Comparison of ENCODE assay signal across 8 cellular contexts in the genomic region with DNA sequence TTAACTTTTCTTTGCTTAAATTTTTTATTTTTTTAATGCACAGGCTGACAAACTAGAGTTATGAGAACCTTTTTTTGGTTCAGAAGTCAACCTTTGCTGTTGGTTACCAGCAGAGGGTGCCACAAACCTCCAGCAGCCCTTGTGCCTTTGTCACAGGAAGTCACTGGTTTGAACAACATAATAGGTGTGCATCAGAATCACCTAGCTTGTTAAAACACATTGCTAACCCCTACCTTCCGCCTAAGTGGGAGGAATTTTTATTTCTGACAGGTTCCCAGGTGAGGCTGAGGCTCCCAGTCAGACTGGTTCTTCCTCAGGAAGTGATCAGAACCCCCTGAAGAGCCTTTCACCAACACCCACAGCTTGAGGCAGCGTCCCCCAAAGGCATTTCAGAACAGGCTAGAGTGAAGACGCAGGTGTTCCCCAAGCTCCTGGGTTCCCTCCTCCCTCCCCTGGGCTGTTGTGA. TPM values are rescaled to one million over a fixed set of nuclear protein-coding genes. Genes with fewer than 3 reads are reported as not detected.
DNase-seq lines count a peak whose midpoint lies in the region; ATAC-seq lines count a peak whose summit lies in the region.

No MANE protein-coding gene starts in this region.

- H3K36me3 ChIP-seq in SJSA1, result peaks cover 2% of the 10 kb centered on the region; the same call in 1 of the 2 replicates

- no peaks in the 10 kb centered on the region for H3K27me3 ChIP-seq in SJSA1 (replicated peaks)

- DNase-seq in GM03348 (ENCODE audit: low spot score) (peak; percentile 69), SJSA1 (ENCODE audit: low read depth in 1 of 2, low spot score in 2 of 2) (peak; percentile 30 to 57), Right ventricle myocardium superior (no peak), retina (peak; percentile 15), DMS153 treated with DMSO at 0.1 percent for 48 hours (lab: John Stamatoyannopoulos, UW; ENCODE audit: unreplicated experiment) (no peak), NCI-H1105 (lab: John Stamatoyannopoulos, UW) (no peak)
- peak; percentile 63 for DNase-seq in activated naive CD4-positive, alpha-beta T cell treated with anti-CD3 and anti-CD28 coated beads, Interleukin-2, amount 50 U/mL, for 16 hours

- 0 out of 2 replicates have a peak, but pooled peaks cover 2% of the 10 kb centered on the region for H3K9me3 ChIP-seq in SJSA1 (replicated peaks)

- ATAC-seq in HG03469 (IDR thresholded peaks at IDR 0.05; ENCODE audit: unreplicated experiment) (peak; percentile 60), Right ventricle myocardium superior (ENCODE audit: poor library complexity) (peak; percentile 47)

- peaks cover 20% of the 10 kb centered on the region for H3K4me1 ChIP-seq in SJSA1 (replicated peaks)

- H3K4me3 ChIP-seq in SJSA1, result no peak overlapping the region

- intact Hi-C loops in Right ventricle myocardium superior (cut with DNase I), result loop anchor here (5.0 kb wide), 1 partner anchor 49 kb away; a partner anchor contains a TSS

- no peak overlapping the region for H3K27ac ChIP-seq in SJSA1

RNA-seq across cellular contexts. Expression of a gene that starts 22.6 kb away (rescaled TPM):
- total RNA-seq in SJSA1 (2014; rRNA removed; shearing (Covaris generic)), result 223 and 224 TPM in 2 replicates
- total RNA-seq in Right ventricle myocardium superior, result 486 TPM

RNA-seq across cellular contexts. Expression of a gene that starts 47.8 kb away (rescaled TPM):
- 8.8 and 19.7 TPM in 2 replicates for total RNA-seq in SJSA1 (2014; rRNA removed; shearing (Covaris generic))
- total RNA-seq in Right ventricle myocardium superior, result 34.0 TPM

Comparison
In these comparisons a context has a peak if more than half of its experiments do, and no peak if none do; other contexts are left out.
1. DNase-seq: peak in GM03348 (single experiment), SJSA1 (2 of 2), activated naive CD4-positive, alpha-beta T cell treated with anti-CD3 and anti-CD28 coated beads, Interleukin-2, amount 50 U/mL, for 16 hours (single experiment) and retina (single experiment); none in Right ventricle myocardium superior (single experiment), DMS153 treated with DMSO at 0.1 percent for 48 hours (single experiment) and NCI-H1105 (single experiment).